ENCODE assay signal across 2 cellular contexts in the genomic region with DNA sequence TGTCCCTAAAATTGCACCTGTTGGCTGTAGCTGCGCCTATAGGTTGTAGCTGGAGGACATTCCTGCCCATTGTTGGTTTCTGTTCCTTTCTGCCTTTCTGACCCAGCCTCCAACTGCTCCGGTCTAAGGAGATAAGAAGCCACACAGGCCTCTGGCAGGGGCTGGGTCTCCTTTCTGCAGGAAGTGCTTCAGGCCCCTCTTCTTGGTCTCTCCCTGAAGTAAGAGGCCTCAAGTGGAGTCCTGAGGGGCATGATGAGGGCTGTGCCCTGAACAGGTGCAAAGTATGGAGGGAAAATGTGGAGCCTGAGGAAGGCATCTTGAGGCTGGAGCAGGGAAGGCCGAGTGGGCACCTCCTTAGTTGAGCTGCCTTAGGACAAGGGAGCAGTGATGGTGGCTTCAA.
TF ChIP-seq lines count a peak whose summit lies in the region.

No MANE protein-coding gene starts in this region.

TF ChIP-seq in GM23338, 12 proteins besides CTCF, POLR2A, EP300 and RAD21 (continues in another document):
- no peak for TF ChIP-seq POLR2AphosphoS5 (IDR thresholded peaks at IDR 0.05; ENCODE audit: low read depth)
- TF ChIP-seq, protein P1, sequence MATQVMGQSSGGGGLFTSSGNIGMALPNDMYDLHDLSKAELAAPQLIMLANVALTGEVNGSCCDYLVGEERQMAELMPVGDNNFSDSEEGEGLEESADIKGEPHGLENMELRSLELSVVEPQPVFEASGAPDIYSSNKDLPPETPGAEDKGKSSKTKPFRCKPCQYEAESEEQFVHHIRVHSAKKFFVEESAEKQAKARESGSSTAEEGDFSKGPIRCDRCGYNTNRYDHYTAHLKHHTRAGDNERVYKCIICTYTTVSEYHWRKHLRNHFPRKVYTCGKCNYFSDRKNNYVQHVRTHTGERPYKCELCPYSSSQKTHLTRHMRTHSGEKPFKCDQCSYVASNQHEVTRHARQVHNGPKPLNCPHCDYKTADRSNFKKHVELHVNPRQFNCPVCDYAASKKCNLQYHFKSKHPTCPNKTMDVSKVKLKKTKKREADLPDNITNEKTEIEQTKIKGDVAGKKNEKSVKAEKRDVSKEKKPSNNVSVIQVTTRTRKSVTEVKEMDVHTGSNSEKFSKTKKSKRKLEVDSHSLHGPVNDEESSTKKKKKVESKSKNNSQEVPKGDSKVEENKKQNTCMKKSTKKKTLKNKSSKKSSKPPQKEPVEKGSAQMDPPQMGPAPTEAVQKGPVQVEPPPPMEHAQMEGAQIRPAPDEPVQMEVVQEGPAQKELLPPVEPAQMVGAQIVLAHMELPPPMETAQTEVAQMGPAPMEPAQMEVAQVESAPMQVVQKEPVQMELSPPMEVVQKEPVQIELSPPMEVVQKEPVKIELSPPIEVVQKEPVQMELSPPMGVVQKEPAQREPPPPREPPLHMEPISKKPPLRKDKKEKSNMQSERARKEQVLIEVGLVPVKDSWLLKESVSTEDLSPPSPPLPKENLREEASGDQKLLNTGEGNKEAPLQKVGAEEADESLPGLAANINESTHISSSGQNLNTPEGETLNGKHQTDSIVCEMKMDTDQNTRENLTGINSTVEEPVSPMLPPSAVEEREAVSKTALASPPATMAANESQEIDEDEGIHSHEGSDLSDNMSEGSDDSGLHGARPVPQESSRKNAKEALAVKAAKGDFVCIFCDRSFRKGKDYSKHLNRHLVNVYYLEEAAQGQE (IDR thresholded peaks at IDR 0.05; ENCODE audit: unreplicated experiment): no peak
- no peak for TF ChIP-seq EZH2phosphoT487 (IDR thresholded peaks at IDR 0.05; ENCODE audit: unreplicated experiment)
- no peak for TF ChIP-seq NANOG (IDR thresholded peaks at IDR 0.05; ENCODE audit: borderline replicate concordance)
- no peak for TF ChIP-seq EZH2 (IDR thresholded peaks at IDR 0.05; ENCODE audit: low read depth, unreplicated experiment)
- TF ChIP-seq, protein P2, sequence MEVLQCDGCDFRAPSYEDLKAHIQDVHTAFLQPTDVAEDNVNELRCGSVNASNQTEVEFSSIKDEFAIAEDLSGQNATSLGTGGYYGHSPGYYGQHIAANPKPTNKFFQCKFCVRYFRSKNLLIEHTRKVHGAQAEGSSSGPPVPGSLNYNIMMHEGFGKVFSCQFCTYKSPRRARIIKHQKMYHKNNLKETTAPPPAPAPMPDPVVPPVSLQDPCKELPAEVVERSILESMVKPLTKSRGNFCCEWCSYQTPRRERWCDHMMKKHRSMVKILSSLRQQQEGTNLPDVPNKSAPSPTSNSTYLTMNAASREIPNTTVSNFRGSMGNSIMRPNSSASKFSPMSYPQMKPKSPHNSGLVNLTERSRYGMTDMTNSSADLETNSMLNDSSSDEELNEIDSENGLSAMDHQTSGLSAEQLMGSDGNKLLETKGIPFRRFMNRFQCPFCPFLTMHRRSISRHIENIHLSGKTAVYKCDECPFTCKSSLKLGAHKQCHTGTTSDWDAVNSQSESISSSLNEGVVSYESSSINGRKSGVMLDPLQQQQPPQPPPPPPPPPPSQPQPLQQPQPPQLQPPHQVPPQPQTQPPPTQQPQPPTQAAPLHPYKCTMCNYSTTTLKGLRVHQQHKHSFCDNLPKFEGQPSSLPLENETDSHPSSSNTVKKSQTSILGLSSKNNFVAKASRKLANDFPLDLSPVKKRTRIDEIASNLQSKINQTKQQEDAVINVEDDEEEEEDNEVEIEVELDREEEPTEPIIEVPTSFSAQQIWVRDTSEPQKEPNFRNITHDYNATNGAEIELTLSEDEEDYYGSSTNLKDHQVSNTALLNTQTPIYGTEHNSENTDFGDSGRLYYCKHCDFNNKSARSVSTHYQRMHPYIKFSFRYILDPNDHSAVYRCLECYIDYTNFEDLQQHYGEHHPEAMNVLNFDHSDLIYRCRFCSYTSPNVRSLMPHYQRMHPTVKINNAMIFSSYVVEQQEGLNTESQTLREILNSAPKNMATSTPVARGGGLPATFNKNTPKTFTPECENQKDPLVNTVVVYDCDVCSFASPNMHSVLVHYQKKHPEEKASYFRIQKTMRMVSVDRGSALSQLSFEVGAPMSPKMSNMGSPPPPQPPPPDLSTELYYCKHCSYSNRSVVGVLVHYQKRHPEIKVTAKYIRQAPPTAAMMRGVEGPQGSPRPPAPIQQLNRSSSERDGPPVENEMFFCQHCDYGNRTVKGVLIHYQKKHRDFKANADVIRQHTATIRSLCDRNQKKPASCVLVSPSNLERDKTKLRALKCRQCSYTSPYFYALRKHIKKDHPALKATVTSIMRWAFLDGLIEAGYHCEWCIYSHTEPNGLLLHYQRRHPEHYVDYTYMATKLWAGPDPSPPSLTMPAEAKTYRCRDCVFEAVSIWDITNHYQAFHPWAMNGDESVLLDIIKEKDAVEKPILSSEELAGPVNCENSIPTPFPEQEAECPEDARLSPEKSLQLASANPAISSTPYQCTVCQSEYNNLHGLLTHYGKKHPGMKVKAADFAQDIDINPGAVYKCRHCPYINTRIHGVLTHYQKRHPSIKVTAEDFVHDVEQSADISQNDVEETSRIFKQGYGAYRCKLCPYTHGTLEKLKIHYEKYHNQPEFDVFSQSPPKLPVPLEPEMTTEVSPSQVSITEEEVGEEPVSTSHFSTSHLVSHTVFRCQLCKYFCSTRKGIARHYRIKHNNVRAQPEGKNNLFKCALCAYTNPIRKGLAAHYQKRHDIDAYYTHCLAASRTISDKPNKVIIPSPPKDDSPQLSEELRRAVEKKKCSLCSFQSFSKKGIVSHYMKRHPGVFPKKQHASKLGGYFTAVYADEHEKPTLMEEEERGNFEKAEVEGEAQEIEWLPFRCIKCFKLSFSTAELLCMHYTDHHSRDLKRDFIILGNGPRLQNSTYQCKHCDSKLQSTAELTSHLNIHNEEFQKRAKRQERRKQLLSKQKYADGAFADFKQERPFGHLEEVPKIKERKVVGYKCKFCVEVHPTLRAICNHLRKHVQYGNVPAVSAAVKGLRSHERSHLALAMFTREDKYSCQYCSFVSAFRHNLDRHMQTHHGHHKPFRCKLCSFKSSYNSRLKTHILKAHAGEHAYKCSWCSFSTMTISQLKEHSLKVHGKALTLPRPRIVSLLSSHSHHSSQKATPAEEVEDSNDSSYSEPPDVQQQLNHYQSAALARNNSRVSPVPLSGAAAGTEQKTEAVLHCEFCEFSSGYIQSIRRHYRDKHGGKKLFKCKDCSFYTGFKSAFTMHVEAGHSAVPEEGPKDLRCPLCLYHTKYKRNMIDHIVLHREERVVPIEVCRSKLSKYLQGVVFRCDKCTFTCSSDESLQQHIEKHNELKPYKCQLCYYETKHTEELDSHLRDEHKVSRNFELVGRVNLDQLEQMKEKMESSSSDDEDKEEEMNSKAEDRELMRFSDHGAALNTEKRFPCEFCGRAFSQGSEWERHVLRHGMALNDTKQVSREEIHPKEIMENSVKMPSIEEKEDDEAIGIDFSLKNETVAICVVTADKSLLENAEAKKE (CRISPR knock-in tag; IDR thresholded peaks at IDR 0.05): no peak
- no peak for TF ChIP-seq CREB1 (CRISPR knock-in tag; IDR thresholded peaks at IDR 0.05; ENCODE audit: low read depth)
- TF ChIP-seq ZNF114 (CRISPR knock-in tag; IDR thresholded peaks at IDR 0.05): no peak
- TF ChIP-seq ZNF331 (CRISPR knock-in tag; IDR thresholded peaks at IDR 0.05; ENCODE audit: low read depth): no peak
- TF ChIP-seq, protein P3, sequence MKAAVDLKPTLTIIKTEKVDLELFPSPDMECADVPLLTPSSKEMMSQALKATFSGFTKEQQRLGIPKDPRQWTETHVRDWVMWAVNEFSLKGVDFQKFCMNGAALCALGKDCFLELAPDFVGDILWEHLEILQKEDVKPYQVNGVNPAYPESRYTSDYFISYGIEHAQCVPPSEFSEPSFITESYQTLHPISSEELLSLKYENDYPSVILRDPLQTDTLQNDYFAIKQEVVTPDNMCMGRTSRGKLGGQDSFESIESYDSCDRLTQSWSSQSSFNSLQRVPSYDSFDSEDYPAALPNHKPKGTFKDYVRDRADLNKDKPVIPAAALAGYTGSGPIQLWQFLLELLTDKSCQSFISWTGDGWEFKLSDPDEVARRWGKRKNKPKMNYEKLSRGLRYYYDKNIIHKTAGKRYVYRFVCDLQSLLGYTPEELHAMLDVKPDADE (IDR thresholded peaks at IDR 0.05): no peak

TF ChIP-seq in K562, 482 proteins besides CTCF, POLR2A, EP300 and RAD21:
- TF ChIP-seq ZBTB7A (IDR thresholded peaks at IDR 0.05; ENCODE audit: borderline replicate concordance, control insufficient read depth, low read depth, low read length) (peak; percentile 38; the same call in 1 of the 2 replicates), FIP1L1 (IDR thresholded peaks at IDR 0.05; ENCODE audit: low read depth, low read length, poor library complexity, severe bottlenecking) (no peak), KAT7 (CRISPR knock-in tag; IDR thresholded peaks at IDR 0.05; ENCODE audit: borderline replicate concordance) (no peak), WHSC1 (IDR thresholded peaks at IDR 0.05; ENCODE audit: low read length) (no peak), ZNF316 (IDR thresholded peaks at IDR 0.05) (0 out of 2 replicates have a peak, but pooled peaks have one; percentile 1), RBM17 (IDR thresholded peaks at IDR 0.05; ENCODE audit: borderline replicate concordance, low read depth, low read length) (no peak)
